Comparison of ENCODE assay signal across 9 cellular contexts in genomic region chr20:58851221-58851968, GRCh38.
DNase-seq lines count a peak whose midpoint lies in the region; ATAC-seq and TF ChIP-seq lines count a peak whose summit lies in the region.
"Had no signal": no experiment of that assay in that cellular context is flagged by ENCODE, and none has a peak within 500 bp of the region (broad histone marks: within the 10 kb centered on the region; RNA-seq: fewer than 3 reads in every experiment).

No MANE protein-coding gene starts in this region.

- POLR2A ChIA-PET in HEK293T (lab: Yijun Ruan, JAX): no interaction called here

- DNase-seq in AG09309 (ENCODE audit: low read depth): no peak
- DNase-seq in cardiac fibroblast (ENCODE audit: low read depth in 2 of 2): peak in 1 of 2 donors; percentile 24
- DNase-seq in HEK293T (ENCODE audit: extremely low spot score): no peak
- no peak for DNase-seq in NK-92 (lab: John Stamatoyannopoulos, UW; ENCODE audit: unreplicated experiment)
- no peak for DNase-seq in activated CD4-positive, CD25-positive, alpha-beta regulatory T cell (lab: John Stamatoyannopoulos, UW)
- no peak for DNase-seq in stimulated activated CD4-positive, alpha-beta T cell treated with anti-CD3 and anti-CD28 coated beads, Interleukin-12 subunit alpha, Interleukin-12 subunit beta, amount 100 ng/mL, for 4 hours
- DNase-seq: NCI-H510A had no signal

- peaks cover 5% of the 10 kb centered on the region for H3K4me1 ChIP-seq in muscle layer of colon (ENCODE audit: insufficient read depth, low read length)

- no peak overlapping the region for H3K27ac ChIP-seq in muscle layer of colon (ENCODE audit: low read depth, low read length)

- H3K36me3 ChIP-seq in muscle layer of colon (ENCODE audit: insufficient read depth, low read length): no peaks in the 10 kb centered on the region

- CTCF ChIA-PET in HEK293T (lab: Yijun Ruan, JAX): no interaction called here

- no peaks in the 10 kb centered on the region for H3K9me3 ChIP-seq in muscle layer of colon (ENCODE audit: low read length)

- no peak for TF ChIP-seq CTCF in AG09309 (IDR thresholded peaks at IDR 0.05; ENCODE audit: control insufficient read depth, insufficient read depth, low read depth, low read length, missing control alignments)
- no peak for TF ChIP-seq CTCF in cardiac fibroblast (IDR thresholded peaks at IDR 0.05; ENCODE audit: low read depth, low read length)

- peak; percentile 11 for ATAC-seq in HG03442 (IDR thresholded peaks at IDR 0.05; ENCODE audit: unreplicated experiment)

- peak overlapping the region; percentile 80 for H3K4me3 ChIP-seq in AG09309 (ENCODE audit: control insufficient read depth, low read depth, low read length)
- peak overlapping the region; percentile 71 to 78 for H3K4me3 ChIP-seq in cardiac fibroblast (replicated peaks in 1 of 2; ENCODE audit: low read depth in 2 of 2, low read length in 2 of 2)
- H3K4me3 ChIP-seq in muscle layer of colon (ENCODE audit: low read depth in 1 of 2, low read length in 2 of 2): peak overlapping the region; percentile 29 to 63

- no peak overlapping the region for H3K9ac ChIP-seq in muscle layer of colon (ENCODE audit: low read length)

- peaks cover 6 to 49% of the 10 kb centered on the region in 2 donors for H3K27me3 ChIP-seq in muscle layer of colon (ENCODE audit: control insufficient read depth in 1 of 2, insufficient read depth in 2 of 2, low read length in 2 of 2)

TF ChIP-seq in HEK293T, 16 proteins besides CTCF, POLR2A, EP300 and RAD21:
- TF ChIP-seq PKNOX1 (IDR thresholded peaks at IDR 0.05) (no peak), HDGF (IDR thresholded peaks at IDR 0.05; ENCODE audit: borderline replicate concordance) (no peak), TARDBP (IDR thresholded peaks at IDR 0.05) (no peak), SP1 (IDR thresholded peaks at IDR 0.05) (no peak), BHLHE40 (IDR thresholded peaks at IDR 0.05; ENCODE audit: borderline replicate concordance) (no peak), ELF4 (IDR thresholded peaks at IDR 0.05) (no peak), ARNT (IDR thresholded peaks at IDR 0.05) (no peak), CTBP1 (IDR thresholded peaks at IDR 0.05; ENCODE audit: borderline replicate concordance) (no peak), FOXM1 (IDR thresholded peaks at IDR 0.05; ENCODE audit: borderline replicate concordance) (no peak), FOXA1 (IDR thresholded peaks at IDR 0.05) (no peak), ZNF384 (IDR thresholded peaks at IDR 0.05) (no peak), SUZ12 (IDR thresholded peaks at IDR 0.05) (no peak), LEF1 (IDR thresholded peaks at IDR 0.05; ENCODE audit: borderline replicate concordance) (no peak), NFRKB (IDR thresholded peaks at IDR 0.05) (no peak), L3MBTL2 (conservative IDR thresholded peaks at IDR 0.05) (no peak), FOXK2 (IDR thresholded peaks at IDR 0.05) (no peak)
